Comparison of ENCODE assay signal across 8 cellular contexts in genomic region chr11:57516061-57516443, GRCh38. TPM values are rescaled to one million over a fixed set of nuclear protein-coding genes. Genes with fewer than 3 reads are reported as not detected.
DNase-seq lines count a peak whose midpoint lies in the region; ATAC-seq and TF ChIP-seq lines count a peak whose summit lies in the region.

No MANE protein-coding gene starts in this region.

- H3K27ac ChIP-seq in left lung: peak overlapping the region; percentile 46 to 55
- peak overlapping the region; percentile 14 for H3K27ac ChIP-seq in temporal lobe (ENCODE audit: low read depth, low read length)

- no peaks in the 10 kb centered on the region for H3K36me3 ChIP-seq in left lung

- H3K9me3 Mint-ChIP-seq in activated CD4-positive, alpha-beta T cell treated with anti-CD3 and anti-CD28 coated beads, Interleukin-2, amount 10 ng/mL, durations not matched to agents 24 days and 14 days: no peaks in the 10 kb centered on the region
- H3K9me3 Mint-ChIP-seq in activated naive CD8-positive, alpha-beta T cell treated with anti-CD3 and anti-CD28 coated beads for 36 hours: no peaks in the 10 kb centered on the region

- intact Hi-C loops in activated CD4-positive, alpha-beta T cell treated with anti-CD3 and anti-CD28 coated beads, Interleukin-2, amount 10 ng/mL, durations not matched to agents 24 days and 14 days (cut with micrococcal nuclease): no loop called here
- intact Hi-C loops in left lung (cut with DNase I): no loop called here

- peaks cover 2% of the 10 kb centered on the region for H3K36me3 Mint-ChIP-seq in activated CD4-positive, alpha-beta T cell treated with anti-CD3 and anti-CD28 coated beads, Interleukin-2, amount 10 ng/mL, durations not matched to agents 24 days and 14 days (ENCODE audit: low read depth)
- H3K36me3 Mint-ChIP-seq in activated naive CD8-positive, alpha-beta T cell treated with anti-CD3 and anti-CD28 coated beads for 36 hours: peaks cover 3% of the 10 kb centered on the region

- no peaks in the 10 kb centered on the region for H3K27me3 ChIP-seq in left lung

- DNase-seq in activated CD4-positive, alpha-beta T cell treated with anti-CD3 and anti-CD28 coated beads, Interleukin-2, amount 10 ng/mL, durations not matched to agents 24 days and 14 days: no peak
- DNase-seq in activated CD4-positive, alpha-beta T cell treated with anti-CD3 and anti-CD28 coated beads, Interleukin-2, amount 50 U/mL, for 48 hours: no peak
- DNase-seq in activated naive CD8-positive, alpha-beta T cell treated with anti-CD3 and anti-CD28 coated beads for 36 hours: no peak
- no peak for DNase-seq in left lung
- DNase-seq in DMS114 treated with DMSO at 0.1 percent for 48 hours (lab: John Stamatoyannopoulos, UW; ENCODE audit: unreplicated experiment): no peak
- no peak for DNase-seq in central memory CD4-positive, alpha-beta T cell
- DNase-seq in UCSD-AML1 (lab: John Stamatoyannopoulos, UW; ENCODE audit: unreplicated experiment): no peak

- H3K4me3 ChIP-seq in left lung: peak overlapping the region; percentile 83 to 92

- peak overlapping the region; percentile 97 for H3K4me3 Mint-ChIP-seq in activated CD4-positive, alpha-beta T cell treated with anti-CD3 and anti-CD28 coated beads, Interleukin-2, amount 10 ng/mL, durations not matched to agents 24 days and 14 days
- peak overlapping the region; percentile 100 for H3K4me3 Mint-ChIP-seq in activated naive CD8-positive, alpha-beta T cell treated with anti-CD3 and anti-CD28 coated beads for 36 hours

- no peak for ATAC-seq in left lung

- H3K27me3 Mint-ChIP-seq in activated CD4-positive, alpha-beta T cell treated with anti-CD3 and anti-CD28 coated beads, Interleukin-2, amount 10 ng/mL, durations not matched to agents 24 days and 14 days: peaks cover 4% of the 10 kb centered on the region
- no peaks in the 10 kb centered on the region for H3K27me3 Mint-ChIP-seq in activated naive CD8-positive, alpha-beta T cell treated with anti-CD3 and anti-CD28 coated beads for 36 hours

- peaks cover 27% of the 10 kb centered on the region for H3K4me1 Mint-ChIP-seq in activated CD4-positive, alpha-beta T cell treated with anti-CD3 and anti-CD28 coated beads, Interleukin-2, amount 10 ng/mL, durations not matched to agents 24 days and 14 days
- H3K4me1 Mint-ChIP-seq in activated naive CD8-positive, alpha-beta T cell treated with anti-CD3 and anti-CD28 coated beads for 36 hours: peaks cover 30% of the 10 kb centered on the region

- no peaks in the 10 kb centered on the region for H3K9me3 ChIP-seq in left lung

- peaks cover 0 to 28% of the 10 kb centered on the region in 2 donors for H3K4me1 ChIP-seq in left lung

- no peak for TF ChIP-seq CTCF in left lung (IDR thresholded peaks at IDR 0.05)

- H3K27ac Mint-ChIP-seq in activated CD4-positive, alpha-beta T cell treated with anti-CD3 and anti-CD28 coated beads, Interleukin-2, amount 10 ng/mL, durations not matched to agents 24 days and 14 days: peak overlapping the region; percentile 88
- peak overlapping the region; percentile 78 for H3K27ac Mint-ChIP-seq in activated naive CD8-positive, alpha-beta T cell treated with anti-CD3 and anti-CD28 coated beads for 36 hours

RNA-seq across cellular contexts. Expression of gene SLC43A1, which starts 0.6 kb away (rescaled TPM):
- total RNA-seq in activated CD4-positive, alpha-beta T cell treated with anti-CD3 and anti-CD28 coated beads, Interleukin-2, amount 10 ng/mL, durations not matched to agents 24 days and 14 days: 35.3 and 35.8 TPM in 2 replicates
- total RNA-seq in activated naive CD8-positive, alpha-beta T cell treated with anti-CD3 and anti-CD28 coated beads for 36 hours: 10 to 100 TPM; 36.8 to 37.1 TPM
- total RNA-seq in left lung (10 to 100 TPM; 11.8 to 25.3 TPM), temporal lobe (1.2 TPM)

RNA-seq across cellular contexts. Expression of gene TIMM10, which starts 14.5 kb away (rescaled TPM):
- 108 and 112 TPM in 2 replicates for total RNA-seq in activated CD4-positive, alpha-beta T cell treated with anti-CD3 and anti-CD28 coated beads, Interleukin-2, amount 10 ng/mL, durations not matched to agents 24 days and 14 days
- total RNA-seq in activated naive CD8-positive, alpha-beta T cell treated with anti-CD3 and anti-CD28 coated beads for 36 hours: 100 to 1,000 TPM; 134 to 137 TPM
- total RNA-seq in left lung (10 to 100 TPM; 21.7 to 39.6 TPM), temporal lobe (27.0 TPM)

RNA-seq across cellular contexts. Expression of gene SMTNL1, which starts 21.3 kb away (rescaled TPM):
- not detected in 2 replicates for total RNA-seq in activated CD4-positive, alpha-beta T cell treated with anti-CD3 and anti-CD28 coated beads, Interleukin-2, amount 10 ng/mL, durations not matched to agents 24 days and 14 days
- not detected for total RNA-seq in activated naive CD8-positive, alpha-beta T cell treated with anti-CD3 and anti-CD28 coated beads for 36 hours
- total RNA-seq in left lung (not detected), temporal lobe (not detected)

RNA-seq across cellular contexts. Expression of gene UBE2L6, which starts 51.4 kb away (rescaled TPM):
- total RNA-seq in activated CD4-positive, alpha-beta T cell treated with anti-CD3 and anti-CD28 coated beads, Interleukin-2, amount 10 ng/mL, durations not matched to agents 24 days and 14 days: 151 and 157 TPM in 2 replicates
- 100 to 1,000 TPM; 200 to 208 TPM for total RNA-seq in activated naive CD8-positive, alpha-beta T cell treated with anti-CD3 and anti-CD28 coated beads for 36 hours
- total RNA-seq in left lung (100 to 1,000 TPM in 1 of 2 donors, 10 to 100 TPM in 1; 97.1 to 109 TPM), temporal lobe (40.8 TPM)

RNA-seq across cellular contexts. Expression of gene RTN4RL2, which starts 55.7 kb away (rescaled TPM):
- 0.23 and 0.26 TPM in 2 replicates for total RNA-seq in activated CD4-positive, alpha-beta T cell treated with anti-CD3 and anti-CD28 coated beads, Interleukin-2, amount 10 ng/mL, durations not matched to agents 24 days and 14 days
- under 1 TPM; 0.43 to 0.44 TPM for total RNA-seq in activated naive CD8-positive, alpha-beta T cell treated with anti-CD3 and anti-CD28 coated beads for 36 hours
- total RNA-seq in left lung (1 to 10 TPM; 2.5 to 4.8 TPM), temporal lobe (1.2 TPM)
